ENCODE assay signal across 1 cellular context in genomic region chr9:136791466-136792276, GRCh38.
TF ChIP-seq lines count a peak whose summit lies in the region.

No MANE protein-coding gene starts in this region.

TF ChIP-seq in K562, 482 proteins besides CTCF, POLR2A, EP300 and RAD21 (continued from another document and continues in another):
- TF ChIP-seq TSC22D4 (tag; IDR thresholded peaks at IDR 0.05) (no peak), POLR2AphosphoS5 (IDR thresholded peaks at IDR 0.05; ENCODE audit: control insufficient read depth, insufficient read depth, low read depth, low read length) (no peak), MTA1 (IDR thresholded peaks at IDR 0.05; ENCODE audit: borderline replicate concordance) (0 out of 2 replicates have a peak, but pooled peaks have one; percentile 58), GTF2E2 (tag; IDR thresholded peaks at IDR 0.05) (no peak), MEF2A (IDR thresholded peaks at IDR 0.05; ENCODE audit: control insufficient read depth, low read depth, low read length) (no peak), DNMT1 (IDR thresholded peaks at IDR 0.05) (0 out of 2 replicates have a peak, but pooled peaks have one; percentile 29), HMG20A (CRISPR knock-in tag; conservative IDR thresholded peaks at IDR 0.05) (no peak), POU5F1 (IDR thresholded peaks at IDR 0.05; ENCODE audit: borderline replicate concordance, low read depth, low read length, partially characterized antibody) (no peak), BMI1 (IDR thresholded peaks at IDR 0.05; ENCODE audit: low read length) (no peak), ZNF76 (CRISPR knock-in tag; IDR thresholded peaks at IDR 0.05; ENCODE audit: borderline replicate concordance) (peak; percentile 77; the same call in 1 of the 2 replicates), NFIX (CRISPR knock-in tag; IDR thresholded peaks at IDR 0.05; ENCODE audit: low read depth) (no peak), HNRNPLL (IDR thresholded peaks at IDR 0.05; ENCODE audit: low read depth, low read length, poor library complexity, severe bottlenecking) (no peak), MXI1 (IDR thresholded peaks at IDR 0.05; ENCODE audit: low read depth, low read length) (no peak), SAFB2 (IDR thresholded peaks at IDR 0.05; ENCODE audit: borderline replicate concordance, low read depth, low read length, severe bottlenecking) (no peak), RBM14 (IDR thresholded peaks at IDR 0.05; ENCODE audit: borderline replicate concordance, insufficient read depth, low read depth, low read length) (0 out of 2 replicates have a peak, but pooled peaks have one; percentile 74), KAT8 (IDR thresholded peaks at IDR 0.05; ENCODE audit: low read depth) (no peak), FOXJ2 (tag; IDR thresholded peaks at IDR 0.05) (no peak), ZNF224 (CRISPR knock-in tag; IDR thresholded peaks at IDR 0.05) (no peak), SMARCA4 (IDR thresholded peaks at IDR 0.05) (no peak), ZSCAN29 (IDR thresholded peaks at IDR 0.05) (no peak), TCFL5 (CRISPR knock-in tag; conservative IDR thresholded peaks at IDR 0.05) (no peak), MYC (IDR thresholded peaks at IDR 0.05; ENCODE audit: low read depth, low read length) (no peak), MYC (CRISPR knock-in tag; IDR thresholded peaks at IDR 0.05; ENCODE audit: borderline replicate concordance, low read depth) (no peak), ELF4 (CRISPR knock-in tag; IDR thresholded peaks at IDR 0.05) (0 out of 2 replicates have a peak, but pooled peaks have one; percentile 53), HLTF (IDR thresholded peaks at IDR 0.05) (no peak; the same call in 1 of the 2 replicates), ZFX (CRISPR knock-in tag; IDR thresholded peaks at IDR 0.05) (peak; percentile 57), TFE3 (CRISPR knock-in tag; IDR thresholded peaks at IDR 0.05) (no peak), THRAP3 (IDR thresholded peaks at IDR 0.05; ENCODE audit: borderline replicate concordance) (no peak), SNIP1 (IDR thresholded peaks at IDR 0.05; ENCODE audit: low read depth) (no peak), KAT7 (CRISPR knock-in tag; IDR thresholded peaks at IDR 0.05; ENCODE audit: borderline replicate concordance) (peak; percentile 97), NR4A1 (CRISPR knock-in tag; IDR thresholded peaks at IDR 0.05) (peak; percentile 24; the same call in 1 of the 2 replicates), NR4A1 (tag; IDR thresholded peaks at IDR 0.05) (no peak), ZNF274 (IDR thresholded peaks at IDR 0.05; ENCODE audit: borderline replicate concordance, low read depth, low read length) (no peak), SPI1 (IDR thresholded peaks at IDR 0.05; ENCODE audit: borderline replicate concordance, low read depth, low read length) (no peak), ZEB2 (IDR thresholded peaks at IDR 0.05) (peak; percentile 96), FOXP4 (CRISPR knock-in tag; IDR thresholded peaks at IDR 0.05; ENCODE audit: borderline replicate concordance) (no peak), ZNF133 (CRISPR knock-in tag; IDR thresholded peaks at IDR 0.05) (no peak), ZFP36 (IDR thresholded peaks at IDR 0.05; ENCODE audit: low read depth, low read length, partially characterized antibody) (no peak), ZNF24 (IDR thresholded peaks at IDR 0.05) (no peak), ZNF785 (CRISPR knock-in tag; IDR thresholded peaks at IDR 0.05) (no peak), POLR3G (IDR thresholded peaks at IDR 0.05; ENCODE audit: extremely low read depth, insufficient read length, insufficient replicate concordance) (no peak), RHOXF2B (CRISPR knock-in tag; conservative IDR thresholded peaks at IDR 0.05) (no peak), BCOR (IDR thresholded peaks at IDR 0.05) (no peak), RNF219 (CRISPR knock-in tag; IDR thresholded peaks at IDR 0.05) (no peak), GTF2F1 (IDR thresholded peaks at IDR 0.05; ENCODE audit: low read depth, low read length) (no peak), NCOA4 (IDR thresholded peaks at IDR 0.05; ENCODE audit: partially characterized antibody) (no peak), E2F3 (CRISPR knock-in tag; IDR thresholded peaks at IDR 0.05) (no peak), GATA2 (CRISPR knock-in tag; IDR thresholded peaks at IDR 0.05) (no peak), HNRNPL (IDR thresholded peaks at IDR 0.05; ENCODE audit: low read depth, low read length) (no peak; the same call in 1 of the 2 replicates), ZNF143 (CRISPR knock-in tag; IDR thresholded peaks at IDR 0.05) (0 out of 2 replicates have a peak, but pooled peaks have one; percentile 30)
- TF ChIP-seq, protein P1, sequence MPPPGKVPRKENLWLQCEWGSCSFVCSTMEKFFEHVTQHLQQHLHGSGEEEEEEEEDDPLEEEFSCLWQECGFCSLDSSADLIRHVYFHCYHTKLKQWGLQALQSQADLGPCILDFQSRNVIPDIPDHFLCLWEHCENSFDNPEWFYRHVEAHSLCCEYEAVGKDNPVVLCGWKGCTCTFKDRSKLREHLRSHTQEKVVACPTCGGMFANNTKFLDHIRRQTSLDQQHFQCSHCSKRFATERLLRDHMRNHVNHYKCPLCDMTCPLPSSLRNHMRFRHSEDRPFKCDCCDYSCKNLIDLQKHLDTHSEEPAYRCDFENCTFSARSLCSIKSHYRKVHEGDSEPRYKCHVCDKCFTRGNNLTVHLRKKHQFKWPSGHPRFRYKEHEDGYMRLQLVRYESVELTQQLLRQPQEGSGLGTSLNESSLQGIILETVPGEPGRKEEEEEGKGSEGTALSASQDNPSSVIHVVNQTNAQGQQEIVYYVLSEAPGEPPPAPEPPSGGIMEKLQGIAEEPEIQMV (tag; conservative IDR thresholded peaks at IDR 0.05; ENCODE audit: low read depth): no peak
- TF ChIP-seq, protein P2, sequence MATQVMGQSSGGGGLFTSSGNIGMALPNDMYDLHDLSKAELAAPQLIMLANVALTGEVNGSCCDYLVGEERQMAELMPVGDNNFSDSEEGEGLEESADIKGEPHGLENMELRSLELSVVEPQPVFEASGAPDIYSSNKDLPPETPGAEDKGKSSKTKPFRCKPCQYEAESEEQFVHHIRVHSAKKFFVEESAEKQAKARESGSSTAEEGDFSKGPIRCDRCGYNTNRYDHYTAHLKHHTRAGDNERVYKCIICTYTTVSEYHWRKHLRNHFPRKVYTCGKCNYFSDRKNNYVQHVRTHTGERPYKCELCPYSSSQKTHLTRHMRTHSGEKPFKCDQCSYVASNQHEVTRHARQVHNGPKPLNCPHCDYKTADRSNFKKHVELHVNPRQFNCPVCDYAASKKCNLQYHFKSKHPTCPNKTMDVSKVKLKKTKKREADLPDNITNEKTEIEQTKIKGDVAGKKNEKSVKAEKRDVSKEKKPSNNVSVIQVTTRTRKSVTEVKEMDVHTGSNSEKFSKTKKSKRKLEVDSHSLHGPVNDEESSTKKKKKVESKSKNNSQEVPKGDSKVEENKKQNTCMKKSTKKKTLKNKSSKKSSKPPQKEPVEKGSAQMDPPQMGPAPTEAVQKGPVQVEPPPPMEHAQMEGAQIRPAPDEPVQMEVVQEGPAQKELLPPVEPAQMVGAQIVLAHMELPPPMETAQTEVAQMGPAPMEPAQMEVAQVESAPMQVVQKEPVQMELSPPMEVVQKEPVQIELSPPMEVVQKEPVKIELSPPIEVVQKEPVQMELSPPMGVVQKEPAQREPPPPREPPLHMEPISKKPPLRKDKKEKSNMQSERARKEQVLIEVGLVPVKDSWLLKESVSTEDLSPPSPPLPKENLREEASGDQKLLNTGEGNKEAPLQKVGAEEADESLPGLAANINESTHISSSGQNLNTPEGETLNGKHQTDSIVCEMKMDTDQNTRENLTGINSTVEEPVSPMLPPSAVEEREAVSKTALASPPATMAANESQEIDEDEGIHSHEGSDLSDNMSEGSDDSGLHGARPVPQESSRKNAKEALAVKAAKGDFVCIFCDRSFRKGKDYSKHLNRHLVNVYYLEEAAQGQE (CRISPR knock-in tag; IDR thresholded peaks at IDR 0.05; ENCODE audit: low read depth): no peak
- TF ChIP-seq, protein P3, sequence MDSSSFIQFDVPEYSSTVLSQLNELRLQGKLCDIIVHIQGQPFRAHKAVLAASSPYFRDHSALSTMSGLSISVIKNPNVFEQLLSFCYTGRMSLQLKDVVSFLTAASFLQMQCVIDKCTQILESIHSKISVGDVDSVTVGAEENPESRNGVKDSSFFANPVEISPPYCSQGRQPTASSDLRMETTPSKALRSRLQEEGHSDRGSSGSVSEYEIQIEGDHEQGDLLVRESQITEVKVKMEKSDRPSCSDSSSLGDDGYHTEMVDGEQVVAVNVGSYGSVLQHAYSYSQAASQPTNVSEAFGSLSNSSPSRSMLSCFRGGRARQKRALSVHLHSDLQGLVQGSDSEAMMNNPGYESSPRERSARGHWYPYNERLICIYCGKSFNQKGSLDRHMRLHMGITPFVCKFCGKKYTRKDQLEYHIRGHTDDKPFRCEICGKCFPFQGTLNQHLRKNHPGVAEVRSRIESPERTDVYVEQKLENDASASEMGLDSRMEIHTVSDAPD (CRISPR knock-in tag; IDR thresholded peaks at IDR 0.05): no peak
- TF ChIP-seq, protein P4, sequence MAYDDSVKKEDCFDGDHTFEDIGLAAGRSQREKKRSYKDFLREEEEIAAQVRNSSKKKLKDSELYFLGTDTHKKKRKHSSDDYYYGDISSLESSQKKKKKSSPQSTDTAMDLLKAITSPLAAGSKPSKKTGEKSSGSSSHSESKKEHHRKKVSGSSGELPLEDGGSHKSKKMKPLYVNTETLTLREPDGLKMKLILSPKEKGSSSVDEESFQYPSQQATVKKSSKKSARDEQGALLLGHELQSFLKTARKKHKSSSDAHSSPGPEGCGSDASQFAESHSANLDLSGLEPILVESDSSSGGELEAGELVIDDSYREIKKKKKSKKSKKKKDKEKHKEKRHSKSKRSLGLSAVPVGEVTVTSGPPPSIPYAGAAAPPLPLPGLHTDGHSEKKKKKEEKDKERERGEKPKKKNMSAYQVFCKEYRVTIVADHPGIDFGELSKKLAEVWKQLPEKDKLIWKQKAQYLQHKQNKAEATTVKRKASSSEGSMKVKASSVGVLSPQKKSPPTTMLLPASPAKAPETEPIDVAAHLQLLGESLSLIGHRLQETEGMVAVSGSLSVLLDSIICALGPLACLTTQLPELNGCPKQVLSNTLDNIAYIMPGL (CRISPR knock-in tag; IDR thresholded peaks at IDR 0.05): peak; percentile 98
- TF ChIP-seq, protein P5, sequence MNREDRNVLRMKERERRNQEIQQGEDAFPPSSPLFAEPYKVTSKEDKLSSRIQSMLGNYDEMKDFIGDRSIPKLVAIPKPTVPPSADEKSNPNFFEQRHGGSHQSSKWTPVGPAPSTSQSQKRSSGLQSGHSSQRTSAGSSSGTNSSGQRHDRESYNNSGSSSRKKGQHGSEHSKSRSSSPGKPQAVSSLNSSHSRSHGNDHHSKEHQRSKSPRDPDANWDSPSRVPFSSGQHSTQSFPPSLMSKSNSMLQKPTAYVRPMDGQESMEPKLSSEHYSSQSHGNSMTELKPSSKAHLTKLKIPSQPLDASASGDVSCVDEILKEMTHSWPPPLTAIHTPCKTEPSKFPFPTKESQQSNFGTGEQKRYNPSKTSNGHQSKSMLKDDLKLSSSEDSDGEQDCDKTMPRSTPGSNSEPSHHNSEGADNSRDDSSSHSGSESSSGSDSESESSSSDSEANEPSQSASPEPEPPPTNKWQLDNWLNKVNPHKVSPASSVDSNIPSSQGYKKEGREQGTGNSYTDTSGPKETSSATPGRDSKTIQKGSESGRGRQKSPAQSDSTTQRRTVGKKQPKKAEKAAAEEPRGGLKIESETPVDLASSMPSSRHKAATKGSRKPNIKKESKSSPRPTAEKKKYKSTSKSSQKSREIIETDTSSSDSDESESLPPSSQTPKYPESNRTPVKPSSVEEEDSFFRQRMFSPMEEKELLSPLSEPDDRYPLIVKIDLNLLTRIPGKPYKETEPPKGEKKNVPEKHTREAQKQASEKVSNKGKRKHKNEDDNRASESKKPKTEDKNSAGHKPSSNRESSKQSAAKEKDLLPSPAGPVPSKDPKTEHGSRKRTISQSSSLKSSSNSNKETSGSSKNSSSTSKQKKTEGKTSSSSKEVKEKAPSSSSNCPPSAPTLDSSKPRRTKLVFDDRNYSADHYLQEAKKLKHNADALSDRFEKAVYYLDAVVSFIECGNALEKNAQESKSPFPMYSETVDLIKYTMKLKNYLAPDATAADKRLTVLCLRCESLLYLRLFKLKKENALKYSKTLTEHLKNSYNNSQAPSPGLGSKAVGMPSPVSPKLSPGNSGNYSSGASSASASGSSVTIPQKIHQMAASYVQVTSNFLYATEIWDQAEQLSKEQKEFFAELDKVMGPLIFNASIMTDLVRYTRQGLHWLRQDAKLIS (CRISPR knock-in tag; IDR thresholded peaks at IDR 0.05): peak; percentile 89
